1 cellular context compared by ENCODE assay signal in the genomic region with DNA sequence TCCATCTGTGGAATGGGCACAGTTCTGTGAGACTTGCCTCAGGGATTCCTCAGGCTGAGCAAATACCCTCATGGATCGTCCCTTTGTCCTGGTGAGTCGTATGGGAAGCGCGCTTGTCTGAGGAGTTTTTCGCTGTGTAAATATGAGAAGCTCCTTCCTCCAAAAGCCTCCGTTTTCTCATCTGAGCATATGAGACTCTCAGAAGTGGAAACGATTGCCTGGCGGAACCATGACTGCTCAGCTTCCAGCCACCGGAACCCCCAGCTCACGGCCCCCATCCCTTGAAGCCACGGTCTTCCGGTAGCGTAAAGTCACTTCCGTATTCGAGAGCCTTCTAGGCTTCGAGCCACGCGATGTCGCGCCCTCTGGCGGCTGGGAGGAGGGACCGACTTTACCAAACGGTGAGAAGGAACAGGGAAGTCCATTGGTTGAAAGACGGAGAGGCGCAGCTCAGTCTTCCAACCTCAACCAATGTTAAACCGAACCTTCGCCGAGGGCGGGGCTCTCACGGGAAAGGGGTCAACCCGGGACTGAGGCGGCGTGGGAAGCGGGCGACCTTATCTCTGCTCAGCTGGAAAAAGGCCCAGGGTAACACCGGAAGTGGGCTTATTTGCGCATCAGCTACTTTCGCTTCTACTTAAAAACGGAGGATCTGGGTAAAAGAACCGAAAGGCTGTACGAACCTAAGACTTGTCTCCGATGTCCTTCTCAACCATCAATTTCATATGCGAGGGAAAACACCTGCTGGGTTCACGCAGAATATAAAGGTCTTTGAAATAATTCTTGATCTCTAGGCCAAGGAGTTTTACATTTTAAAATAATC.
TF ChIP-seq lines count a peak whose summit lies in the region.

No MANE protein-coding gene starts in this region.

TF ChIP-seq in HepG2, 621 proteins besides CTCF, POLR2A, EP300 and RAD21 (continued from another document and continues in another):
- TF ChIP-seq, protein P1, sequence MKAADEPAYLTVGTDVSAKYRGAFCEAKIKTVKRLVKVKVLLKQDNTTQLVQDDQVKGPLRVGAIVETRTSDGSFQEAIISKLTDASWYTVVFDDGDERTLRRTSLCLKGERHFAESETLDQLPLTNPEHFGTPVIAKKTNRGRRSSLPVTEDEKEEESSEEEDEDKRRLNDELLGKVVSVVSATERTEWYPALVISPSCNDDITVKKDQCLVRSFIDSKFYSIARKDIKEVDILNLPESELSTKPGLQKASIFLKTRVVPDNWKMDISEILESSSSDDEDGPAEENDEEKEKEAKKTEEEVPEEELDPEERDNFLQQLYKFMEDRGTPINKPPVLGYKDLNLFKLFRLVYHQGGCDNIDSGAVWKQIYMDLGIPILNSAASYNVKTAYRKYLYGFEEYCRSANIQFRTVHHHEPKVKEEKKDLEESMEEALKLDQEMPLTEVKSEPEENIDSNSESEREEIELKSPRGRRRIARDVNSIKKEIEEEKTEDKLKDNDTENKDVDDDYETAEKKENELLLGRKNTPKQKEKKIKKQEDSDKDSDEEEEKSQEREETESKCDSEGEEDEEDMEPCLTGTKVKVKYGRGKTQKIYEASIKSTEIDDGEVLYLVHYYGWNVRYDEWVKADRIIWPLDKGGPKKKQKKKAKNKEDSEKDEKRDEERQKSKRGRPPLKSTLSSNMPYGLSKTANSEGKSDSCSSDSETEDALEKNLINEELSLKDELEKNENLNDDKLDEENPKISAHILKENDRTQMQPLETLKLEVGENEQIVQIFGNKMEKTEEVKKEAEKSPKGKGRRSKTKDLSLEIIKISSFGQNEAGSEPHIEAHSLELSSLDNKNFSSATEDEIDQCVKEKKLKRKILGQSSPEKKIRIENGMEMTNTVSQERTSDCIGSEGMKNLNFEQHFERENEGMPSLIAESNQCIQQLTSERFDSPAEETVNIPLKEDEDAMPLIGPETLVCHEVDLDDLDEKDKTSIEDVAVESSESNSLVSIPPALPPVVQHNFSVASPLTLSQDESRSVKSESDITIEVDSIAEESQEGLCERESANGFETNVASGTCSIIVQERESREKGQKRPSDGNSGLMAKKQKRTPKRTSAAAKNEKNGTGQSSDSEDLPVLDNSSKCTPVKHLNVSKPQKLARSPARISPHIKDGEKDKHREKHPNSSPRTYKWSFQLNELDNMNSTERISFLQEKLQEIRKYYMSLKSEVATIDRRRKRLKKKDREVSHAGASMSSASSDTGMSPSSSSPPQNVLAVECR (CRISPR knock-in tag; IDR thresholded peaks at IDR 0.05; ENCODE audit: borderline replicate concordance) = peak; percentile 96; the same call in 1 of the 2 replicates
- TF ChIP-seq, protein P2, sequence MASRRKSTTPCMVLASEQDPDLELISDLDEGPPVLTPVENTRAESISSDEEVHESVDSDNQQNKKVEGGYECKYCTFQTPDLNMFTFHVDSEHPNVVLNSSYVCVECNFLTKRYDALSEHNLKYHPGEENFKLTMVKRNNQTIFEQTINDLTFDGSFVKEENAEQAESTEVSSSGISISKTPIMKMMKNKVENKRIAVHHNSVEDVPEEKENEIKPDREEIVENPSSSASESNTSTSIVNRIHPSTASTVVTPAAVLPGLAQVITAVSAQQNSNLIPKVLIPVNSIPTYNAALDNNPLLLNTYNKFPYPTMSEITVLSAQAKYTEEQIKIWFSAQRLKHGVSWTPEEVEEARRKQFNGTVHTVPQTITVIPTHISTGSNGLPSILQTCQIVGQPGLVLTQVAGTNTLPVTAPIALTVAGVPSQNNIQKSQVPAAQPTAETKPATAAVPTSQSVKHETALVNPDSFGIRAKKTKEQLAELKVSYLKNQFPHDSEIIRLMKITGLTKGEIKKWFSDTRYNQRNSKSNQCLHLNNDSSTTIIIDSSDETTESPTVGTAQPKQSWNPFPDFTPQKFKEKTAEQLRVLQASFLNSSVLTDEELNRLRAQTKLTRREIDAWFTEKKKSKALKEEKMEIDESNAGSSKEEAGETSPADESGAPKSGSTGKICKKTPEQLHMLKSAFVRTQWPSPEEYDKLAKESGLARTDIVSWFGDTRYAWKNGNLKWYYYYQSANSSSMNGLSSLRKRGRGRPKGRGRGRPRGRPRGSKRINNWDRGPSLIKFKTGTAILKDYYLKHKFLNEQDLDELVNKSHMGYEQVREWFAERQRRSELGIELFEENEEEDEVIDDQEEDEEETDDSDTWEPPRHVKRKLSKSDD (CRISPR knock-in tag; IDR thresholded peaks at IDR 0.05; ENCODE audit: low read depth) = no peak
- TF ChIP-seq, protein P3, sequence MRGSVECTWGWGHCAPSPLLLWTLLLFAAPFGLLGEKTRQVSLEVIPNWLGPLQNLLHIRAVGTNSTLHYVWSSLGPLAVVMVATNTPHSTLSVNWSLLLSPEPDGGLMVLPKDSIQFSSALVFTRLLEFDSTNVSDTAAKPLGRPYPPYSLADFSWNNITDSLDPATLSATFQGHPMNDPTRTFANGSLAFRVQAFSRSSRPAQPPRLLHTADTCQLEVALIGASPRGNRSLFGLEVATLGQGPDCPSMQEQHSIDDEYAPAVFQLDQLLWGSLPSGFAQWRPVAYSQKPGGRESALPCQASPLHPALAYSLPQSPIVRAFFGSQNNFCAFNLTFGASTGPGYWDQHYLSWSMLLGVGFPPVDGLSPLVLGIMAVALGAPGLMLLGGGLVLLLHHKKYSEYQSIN (CRISPR knock-in tag; IDR thresholded peaks at IDR 0.05; ENCODE audit: borderline replicate concordance) = no peak
- TF ChIP-seq, protein P4, sequence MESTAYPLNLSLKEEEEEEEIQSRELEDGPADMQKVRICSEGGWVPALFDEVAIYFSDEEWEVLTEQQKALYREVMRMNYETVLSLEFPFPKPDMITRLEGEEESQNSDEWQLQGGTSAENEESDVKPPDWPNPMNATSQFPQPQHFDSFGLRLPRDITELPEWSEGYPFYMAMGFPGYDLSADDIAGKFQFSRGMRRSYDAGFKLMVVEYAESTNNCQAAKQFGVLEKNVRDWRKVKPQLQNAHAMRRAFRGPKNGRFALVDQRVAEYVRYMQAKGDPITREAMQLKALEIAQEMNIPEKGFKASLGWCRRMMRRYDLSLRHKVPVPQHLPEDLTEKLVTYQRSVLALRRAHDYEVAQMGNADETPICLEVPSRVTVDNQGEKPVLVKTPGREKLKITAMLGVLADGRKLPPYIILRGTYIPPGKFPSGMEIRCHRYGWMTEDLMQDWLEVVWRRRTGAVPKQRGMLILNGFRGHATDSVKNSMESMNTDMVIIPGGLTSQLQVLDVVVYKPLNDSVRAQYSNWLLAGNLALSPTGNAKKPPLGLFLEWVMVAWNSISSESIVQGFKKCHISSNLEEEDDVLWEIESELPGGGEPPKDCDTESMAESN (CRISPR knock-in tag; conservative IDR thresholded peaks at IDR 0.05) = peak; percentile 92
- TF ChIP-seq TEAD2 (CRISPR knock-in tag; IDR thresholded peaks at IDR 0.05) (no peak), ZNF569 (CRISPR knock-in tag; IDR thresholded peaks at IDR 0.05; ENCODE audit: borderline replicate concordance) (no peak), ZNF383 (CRISPR knock-in tag; IDR thresholded peaks at IDR 0.05; ENCODE audit: borderline replicate concordance) (no peak), TAF15 (IDR thresholded peaks at IDR 0.05; ENCODE audit: low read depth, low read length, poor library complexity, severe bottlenecking) (no peak), ZNF614 (CRISPR knock-in tag; IDR thresholded peaks at IDR 0.05; ENCODE audit: borderline replicate concordance) (peak; percentile 62; the same call in 1 of the 2 replicates), ZNF749 (CRISPR knock-in tag; IDR thresholded peaks at IDR 0.05; ENCODE audit: borderline replicate concordance) (peak; percentile 37; the same call in 1 of the 2 replicates), FOXM1 (CRISPR knock-in tag; IDR thresholded peaks at IDR 0.05) (no peak), GATAD2A (CRISPR knock-in tag; IDR thresholded peaks at IDR 0.05) (peak; percentile 80), ZBTB7B (CRISPR knock-in tag; IDR thresholded peaks at IDR 0.05) (peak; percentile 72; the same call in 1 of the 2 replicates), ZNF775 (CRISPR knock-in tag; IDR thresholded peaks at IDR 0.05; ENCODE audit: borderline replicate concordance) (no peak), RBM22 (optimal IDR thresholded peaks at IDR 0.05; ENCODE audit: low read length) (no peak), RFXAP (CRISPR knock-in tag; IDR thresholded peaks at IDR 0.05; ENCODE audit: borderline replicate concordance) (peak; percentile 90; the same call in 1 of the 2 replicates), ZNF367 (CRISPR knock-in tag; IDR thresholded peaks at IDR 0.05; ENCODE audit: borderline replicate concordance) (no peak), ZFP62 (CRISPR knock-in tag; IDR thresholded peaks at IDR 0.05) (no peak), ZNF589 (CRISPR knock-in tag; conservative IDR thresholded peaks at IDR 0.05) (no peak), NR2F2 (IDR thresholded peaks at IDR 0.05; ENCODE audit: borderline replicate concordance, low read depth) (peak; percentile 32; the same call in 1 of the 2 replicates), EED (CRISPR knock-in tag; IDR thresholded peaks at IDR 0.05) (no peak), CHD4 (IDR thresholded peaks at IDR 0.05; ENCODE audit: borderline replicate concordance, low read length) (peak; percentile 19; the same call in 1 of the 2 replicates), KLF15 (CRISPR knock-in tag; IDR thresholded peaks at IDR 0.05; ENCODE audit: borderline replicate concordance) (no peak)
- TF ChIP-seq, protein P5, sequence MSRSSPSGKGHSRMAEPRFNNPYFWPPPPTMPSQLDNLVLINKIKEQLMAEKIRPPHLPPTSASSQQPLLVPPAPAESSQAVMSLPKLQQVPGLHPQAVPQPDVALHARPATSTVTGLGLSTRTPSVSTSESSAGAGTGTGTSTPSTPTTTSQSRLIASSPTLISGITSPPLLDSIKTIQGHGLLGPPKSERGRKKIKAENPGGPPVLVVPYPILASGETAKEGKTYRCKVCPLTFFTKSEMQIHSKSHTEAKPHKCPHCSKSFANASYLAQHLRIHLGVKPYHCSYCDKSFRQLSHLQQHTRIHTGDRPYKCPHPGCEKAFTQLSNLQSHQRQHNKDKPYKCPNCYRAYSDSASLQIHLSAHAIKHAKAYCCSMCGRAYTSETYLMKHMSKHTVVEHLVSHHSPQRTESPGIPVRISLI (CRISPR knock-in tag; IDR thresholded peaks at IDR 0.05; ENCODE audit: borderline replicate concordance) = peak; percentile 27; the same call in 1 of the 2 replicates
- TF ChIP-seq, protein P6, sequence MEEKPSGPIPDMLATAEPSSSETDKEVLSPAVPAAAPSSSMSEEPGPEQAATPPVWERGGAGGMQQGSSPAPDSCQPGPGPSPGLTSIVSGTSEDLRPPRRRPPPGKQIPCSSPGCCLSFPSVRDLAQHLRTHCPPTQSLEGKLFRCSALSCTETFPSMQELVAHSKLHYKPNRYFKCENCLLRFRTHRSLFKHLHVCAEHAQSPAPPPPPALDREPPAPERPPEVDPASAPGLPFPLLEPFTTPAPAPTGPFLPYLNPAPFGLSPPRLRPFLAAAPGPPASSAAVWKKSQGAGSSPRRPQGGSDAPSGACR (CRISPR knock-in tag; IDR thresholded peaks at IDR 0.05) = peak; percentile 89; the same call in 1 of the 2 replicates
- TF ChIP-seq, protein P7, sequence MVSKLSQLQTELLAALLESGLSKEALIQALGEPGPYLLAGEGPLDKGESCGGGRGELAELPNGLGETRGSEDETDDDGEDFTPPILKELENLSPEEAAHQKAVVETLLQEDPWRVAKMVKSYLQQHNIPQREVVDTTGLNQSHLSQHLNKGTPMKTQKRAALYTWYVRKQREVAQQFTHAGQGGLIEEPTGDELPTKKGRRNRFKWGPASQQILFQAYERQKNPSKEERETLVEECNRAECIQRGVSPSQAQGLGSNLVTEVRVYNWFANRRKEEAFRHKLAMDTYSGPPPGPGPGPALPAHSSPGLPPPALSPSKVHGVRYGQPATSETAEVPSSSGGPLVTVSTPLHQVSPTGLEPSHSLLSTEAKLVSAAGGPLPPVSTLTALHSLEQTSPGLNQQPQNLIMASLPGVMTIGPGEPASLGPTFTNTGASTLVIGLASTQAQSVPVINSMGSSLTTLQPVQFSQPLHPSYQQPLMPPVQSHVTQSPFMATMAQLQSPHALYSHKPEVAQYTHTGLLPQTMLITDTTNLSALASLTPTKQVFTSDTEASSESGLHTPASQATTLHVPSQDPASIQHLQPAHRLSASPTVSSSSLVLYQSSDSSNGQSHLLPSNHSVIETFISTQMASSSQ (IDR thresholded peaks at IDR 0.05; ENCODE audit: low read depth) = 0 out of 2 replicates have a peak, but pooled peaks have one; percentile 49
- TF ChIP-seq, protein P7 (CRISPR knock-in tag; IDR thresholded peaks at IDR 0.05; ENCODE audit: borderline replicate concordance) = peak; percentile 82; the same call in 1 of the 2 replicates
- TF ChIP-seq, protein P8, sequence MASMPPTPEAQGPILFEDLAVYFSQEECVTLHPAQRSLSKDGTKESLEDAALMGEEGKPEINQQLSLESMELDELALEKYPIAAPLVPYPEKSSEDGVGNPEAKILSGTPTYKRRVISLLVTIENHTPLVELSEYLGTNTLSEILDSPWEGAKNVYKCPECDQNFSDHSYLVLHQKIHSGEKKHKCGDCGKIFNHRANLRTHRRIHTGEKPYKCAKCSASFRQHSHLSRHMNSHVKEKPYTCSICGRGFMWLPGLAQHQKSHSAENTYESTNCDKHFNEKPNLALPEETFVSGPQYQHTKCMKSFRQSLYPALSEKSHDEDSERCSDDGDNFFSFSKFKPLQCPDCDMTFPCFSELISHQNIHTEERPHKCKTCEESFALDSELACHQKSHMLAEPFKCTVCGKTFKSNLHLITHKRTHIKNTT (CRISPR knock-in tag; IDR thresholded peaks at IDR 0.05) = no peak
- TF ChIP-seq, protein P9, sequence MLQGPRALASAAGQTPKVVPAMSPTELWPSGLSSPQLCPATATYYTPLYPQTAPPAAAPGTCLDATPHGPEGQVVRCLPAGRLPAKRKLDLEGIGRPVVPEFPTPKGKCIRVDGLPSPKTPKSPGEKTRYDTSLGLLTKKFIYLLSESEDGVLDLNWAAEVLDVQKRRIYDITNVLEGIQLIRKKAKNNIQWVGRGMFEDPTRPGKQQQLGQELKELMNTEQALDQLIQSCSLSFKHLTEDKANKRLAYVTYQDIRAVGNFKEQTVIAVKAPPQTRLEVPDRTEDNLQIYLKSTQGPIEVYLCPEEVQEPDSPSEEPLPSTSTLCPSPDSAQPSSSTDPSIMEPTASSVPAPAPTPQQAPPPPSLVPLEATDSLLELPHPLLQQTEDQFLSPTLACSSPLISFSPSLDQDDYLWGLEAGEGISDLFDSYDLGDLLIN (CRISPR knock-in tag; IDR thresholded peaks at IDR 0.05; ENCODE audit: borderline replicate concordance) = peak; percentile 34
